ENCODE assay signal across 8 cellular contexts in the genomic region with DNA sequence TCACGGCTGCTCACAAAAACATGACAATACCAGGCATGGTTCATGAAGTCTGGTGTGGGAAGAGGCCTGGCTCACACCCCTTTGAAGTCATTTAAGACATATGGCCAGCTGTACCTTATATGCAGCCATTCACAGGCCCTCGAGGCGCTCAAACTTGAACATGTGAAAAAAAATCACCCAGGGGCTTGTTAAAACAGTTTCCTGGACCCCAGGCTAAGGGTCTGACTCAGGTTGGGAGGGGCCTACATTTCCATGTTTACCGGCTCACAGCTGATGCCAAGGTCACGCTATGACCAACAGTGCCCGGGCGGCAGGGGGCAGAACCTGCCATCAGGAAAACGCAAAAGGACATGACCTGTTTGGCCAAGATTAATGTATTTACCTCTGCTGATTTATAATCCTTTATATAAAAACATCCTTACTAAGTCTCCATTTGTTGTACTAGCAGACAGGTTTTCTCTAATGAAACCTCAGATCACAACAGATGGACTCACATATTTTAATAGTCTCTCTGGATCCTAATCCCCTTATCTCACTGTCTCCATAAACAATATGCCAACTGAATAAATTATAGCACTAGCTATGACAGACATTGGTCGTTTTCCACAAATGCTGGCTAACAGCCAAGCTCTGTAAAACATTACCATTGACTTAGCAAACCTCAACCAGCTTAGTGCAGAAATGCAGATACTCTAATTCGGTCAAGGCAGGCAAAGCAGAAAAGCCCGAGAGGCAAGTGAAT. TPM values are rescaled to one million over a fixed set of nuclear protein-coding genes. Genes with fewer than 3 reads are reported as not detected.
DNase-seq lines count a peak whose midpoint lies in the region; ATAC-seq and TF ChIP-seq lines count a peak whose summit lies in the region.

No MANE protein-coding gene starts in this region.

- H3K9me3 ChIP-seq in HAP-1 (no peaks in the 10 kb centered on the region), right lobe of liver (no peaks in the 10 kb centered on the region)

- 14% methylated on average over 10 of the region's 11 CpGs for WGBS in right lobe of liver (ENCODE audit: insufficient coverage, low coverage, low lambda C conversion rate, missing lambda C conversion rate)

- TF ChIP-seq CTCF in brain (conservative IDR thresholded peaks at IDR 0.05) (no peak), right lobe of liver (IDR thresholded peaks at IDR 0.05) (peak; percentile 21 to 49 (median 42))

- H3K36me3 ChIP-seq in HAP-1 (replicated peaks) (peaks cover 8% of the 10 kb centered on the region), right lobe of liver (no peaks in the 10 kb centered on the region)

- no peak overlapping the region for H3K4me3 ChIP-seq in HAP-1
- no peak overlapping the region for H3K4me3 ChIP-seq in right lobe of liver

- in situ Hi-C loops in HAP-1 (cut with MboI; ENCODE audit: low sequenced_read_pairs) = loop anchor here (25.0 kb wide), 1 partner anchor 163 kb away; no protein-coding TSS in a partner anchor

- intact Hi-C loops in right lobe of liver (cut with DNase I) = no loop called here

- TF ChIP-seq POLR2A in right lobe of liver (IDR thresholded peaks at IDR 0.05) = no peak

- peak overlapping the region; percentile 61 to 83 (median 79) for H3K27ac ChIP-seq in right lobe of liver

- H3K9me3 Mint-ChIP-seq in brain = peaks cover 0 to 3% (median 0%) of the 10 kb centered on the region in 5 experiments

- peak overlapping the region; percentile 81 to 95 (median 92) for H3K27ac Mint-ChIP-seq in brain

- DNase-seq in HAP-1 (ENCODE audit: low spot score in 2 of 2) = peak; percentile 43 to 61
- peak; percentile 94 for DNase-seq in NCI-H446 treated with DMSO at 0.1 percent for 48 hours (lab: John Stamatoyannopoulos, UW)
- peak; percentile 81 to 88 (median 83) for DNase-seq in right lobe of liver
- no peak for DNase-seq in GM19240 (ENCODE audit: insufficient read length, low spot score)
- DNase-seq in GDM1 (lab: John Stamatoyannopoulos, UW) = no peak
- no peak for DNase-seq in activated effector memory CD4-positive, alpha-beta T cell treated with Interleukin-2 at 50 U/mL for 16 hours
- no peak for DNase-seq in dedifferentiated amniotic fluid mesenchymal stem cell (ENCODE audit: extremely low spot score)

- peaks cover 3% of the 10 kb centered on the region for H3K27me3 Mint-ChIP-seq in brain

- no peaks in the 10 kb centered on the region for H3K36me3 Mint-ChIP-seq in brain

- H3K27me3 ChIP-seq in HAP-1 (ENCODE audit: low read depth) = no peaks in the 10 kb centered on the region
- H3K27me3 ChIP-seq in right lobe of liver = no peaks in the 10 kb centered on the region

- H3K4me3 Mint-ChIP-seq in brain = peak overlapping the region; percentile 27 to 68 (median 61)

- H3K4me1 Mint-ChIP-seq in brain = peaks cover 86% of the 10 kb centered on the region

- peak; percentile 85 to 91 (median 88) for ATAC-seq in right lobe of liver

- H3K4me1 ChIP-seq in HAP-1 = peaks cover 22% of the 10 kb centered on the region
- H3K4me1 ChIP-seq in right lobe of liver = peaks cover 0 to 62% (median 15%) of the 10 kb centered on the region in 4 donors

RNA-seq across cellular contexts. Expression of a gene that starts 19.9 kb away (rescaled TPM):
- 317 TPM for polyA plus RNA-seq in brain (ENCODE audit: insufficient read depth, low read depth, low replicate concordance)
- 100 to 1,000 TPM in 1 of 6 experiments, 10 to 100 TPM in 5; 26.4 to 161 (median 35.9) TPM for total RNA-seq in right lobe of liver

Comparison
In these comparisons a context has a peak if more than half of its experiments do, and no peak if none do; other contexts are left out.
1. DNase-seq: peak in HAP-1 (2 of 2), NCI-H446 treated with DMSO at 0.1 percent for 48 hours (single experiment) and right lobe of liver (3 of 3); none in GM19240 (single experiment), GDM1 (single experiment), activated effector memory CD4-positive, alpha-beta T cell treated with Interleukin-2 at 50 U/mL for 16 hours (single experiment) and dedifferentiated amniotic fluid mesenchymal stem cell (single experiment).
2. CTCF ChIP-seq: peak in right lobe of liver (4 of 4); none in brain (0 of 2).